In genomic region chr13:84096221-84096620, GRCh38 we compare ENCODE assay signal across 1 cellular context.
TF ChIP-seq lines count a peak whose summit lies in the region.

No MANE protein-coding gene starts in this region.

TF ChIP-seq in SK-N-SH treated with all-trans-retinoic acid at 6 μM for 48 hours, 23 proteins besides CTCF, POLR2A, EP300 and RAD21 (continued from another document):
- TF ChIP-seq, protein P1, sequence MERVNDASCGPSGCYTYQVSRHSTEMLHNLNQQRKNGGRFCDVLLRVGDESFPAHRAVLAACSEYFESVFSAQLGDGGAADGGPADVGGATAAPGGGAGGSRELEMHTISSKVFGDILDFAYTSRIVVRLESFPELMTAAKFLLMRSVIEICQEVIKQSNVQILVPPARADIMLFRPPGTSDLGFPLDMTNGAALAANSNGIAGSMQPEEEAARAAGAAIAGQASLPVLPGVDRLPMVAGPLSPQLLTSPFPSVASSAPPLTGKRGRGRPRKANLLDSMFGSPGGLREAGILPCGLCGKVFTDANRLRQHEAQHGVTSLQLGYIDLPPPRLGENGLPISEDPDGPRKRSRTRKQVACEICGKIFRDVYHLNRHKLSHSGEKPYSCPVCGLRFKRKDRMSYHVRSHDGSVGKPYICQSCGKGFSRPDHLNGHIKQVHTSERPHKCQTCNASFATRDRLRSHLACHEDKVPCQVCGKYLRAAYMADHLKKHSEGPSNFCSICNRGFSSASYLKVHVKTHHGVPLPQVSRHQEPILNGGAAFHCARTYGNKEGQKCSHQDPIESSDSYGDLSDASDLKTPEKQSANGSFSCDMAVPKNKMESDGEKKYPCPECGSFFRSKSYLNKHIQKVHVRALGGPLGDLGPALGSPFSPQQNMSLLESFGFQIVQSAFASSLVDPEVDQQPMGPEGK (CRISPR knock-in tag; IDR thresholded peaks at IDR 0.05; ENCODE audit: borderline replicate concordance) = no peak
- TF ChIP-seq PPARA (CRISPR knock-in tag; IDR thresholded peaks at IDR 0.05; ENCODE audit: borderline replicate concordance) (no peak), BACH2 (CRISPR knock-in tag; IDR thresholded peaks at IDR 0.05; ENCODE audit: borderline replicate concordance) (no peak), ARNTL (CRISPR knock-in tag; IDR thresholded peaks at IDR 0.05; ENCODE audit: borderline replicate concordance, low read depth) (no peak), TOX (CRISPR knock-in tag; IDR thresholded peaks at IDR 0.05; ENCODE audit: borderline replicate concordance) (no peak), OSR1 (CRISPR knock-in tag; IDR thresholded peaks at IDR 0.05) (no peak), GLIS3 (CRISPR knock-in tag; IDR thresholded peaks at IDR 0.05) (no peak), ZC3H10 (CRISPR knock-in tag; IDR thresholded peaks at IDR 0.05) (no peak), ZNF70 (CRISPR knock-in tag; IDR thresholded peaks at IDR 0.05) (no peak)
- TF ChIP-seq, protein P2, sequence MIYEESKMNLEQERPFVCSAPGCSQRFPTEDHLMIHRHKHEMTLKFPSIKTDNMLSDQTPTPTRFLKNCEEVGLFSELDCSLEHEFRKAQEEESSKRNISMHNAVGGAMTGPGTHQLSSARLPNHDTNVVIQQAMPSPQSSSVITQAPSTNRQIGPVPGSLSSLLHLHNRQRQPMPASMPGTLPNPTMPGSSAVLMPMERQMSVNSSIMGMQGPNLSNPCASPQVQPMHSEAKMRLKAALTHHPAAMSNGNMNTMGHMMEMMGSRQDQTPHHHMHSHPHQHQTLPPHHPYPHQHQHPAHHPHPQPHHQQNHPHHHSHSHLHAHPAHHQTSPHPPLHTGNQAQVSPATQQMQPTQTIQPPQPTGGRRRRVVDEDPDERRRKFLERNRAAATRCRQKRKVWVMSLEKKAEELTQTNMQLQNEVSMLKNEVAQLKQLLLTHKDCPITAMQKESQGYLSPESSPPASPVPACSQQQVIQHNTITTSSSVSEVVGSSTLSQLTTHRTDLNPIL (CRISPR knock-in tag; IDR thresholded peaks at IDR 0.05; ENCODE audit: low read depth) = no peak
- TF ChIP-seq, protein P3, sequence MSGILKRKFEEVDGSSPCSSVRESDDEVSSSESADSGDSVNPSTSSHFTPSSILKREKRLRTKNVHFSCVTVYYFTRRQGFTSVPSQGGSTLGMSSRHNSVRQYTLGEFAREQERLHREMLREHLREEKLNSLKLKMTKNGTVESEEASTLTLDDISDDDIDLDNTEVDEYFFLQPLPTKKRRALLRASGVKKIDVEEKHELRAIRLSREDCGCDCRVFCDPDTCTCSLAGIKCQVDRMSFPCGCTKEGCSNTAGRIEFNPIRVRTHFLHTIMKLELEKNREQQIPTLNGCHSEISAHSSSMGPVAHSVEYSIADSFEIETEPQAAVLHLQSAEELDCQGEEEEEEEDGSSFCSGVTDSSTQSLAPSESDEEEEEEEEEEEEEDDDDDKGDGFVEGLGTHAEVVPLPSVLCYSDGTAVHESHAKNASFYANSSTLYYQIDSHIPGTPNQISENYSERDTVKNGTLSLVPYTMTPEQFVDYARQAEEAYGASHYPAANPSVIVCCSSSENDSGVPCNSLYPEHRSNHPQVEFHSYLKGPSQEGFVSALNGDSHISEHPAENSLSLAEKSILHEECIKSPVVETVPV (CRISPR knock-in tag; IDR thresholded peaks at IDR 0.05) = no peak
